11 cellular contexts compared by ENCODE assay signal in genomic region chr7:50305697-50306300, GRCh38. TPM values are rescaled to one million over a fixed set of nuclear protein-coding genes. Genes with fewer than 3 reads are reported as not detected.
DNase-seq lines count a peak whose midpoint lies in the region; ATAC-seq and TF ChIP-seq lines count a peak whose summit lies in the region.
"Had no signal": no experiment of that assay in that cellular context is flagged by ENCODE, and none has a peak within 500 bp of the region (broad histone marks: within the 10 kb centered on the region; RNA-seq: fewer than 3 reads in every experiment).

No MANE protein-coding gene starts in this region.

- H3K9me3 ChIP-seq in Karpas-422 (ENCODE audit: low read length) = no peaks in the 10 kb centered on the region
- H3K9me3 ChIP-seq: uterus had no signal

- peak overlapping the region; percentile 94 for H3K4me2 ChIP-seq in Karpas-422 (ENCODE audit: low read depth, low read length, poor library complexity, severe bottlenecking)

- ATAC-seq in HG02610 (IDR thresholded peaks at IDR 0.05; ENCODE audit: unreplicated experiment) (no peak), HG03469 (IDR thresholded peaks at IDR 0.05; ENCODE audit: unreplicated experiment) (no peak), HG03571 (IDR thresholded peaks at IDR 0.05; ENCODE audit: unreplicated experiment) (no peak)

- no peaks in the 10 kb centered on the region for H3K9me2 ChIP-seq in Karpas-422 (replicated peaks; ENCODE audit: insufficient read depth, low read length)

- peak overlapping the region; percentile 94 for H3K27ac ChIP-seq in Karpas-422 (ENCODE audit: low read length)
- H3K27ac ChIP-seq in rectal smooth muscle tissue (ENCODE audit: low read depth, low read length) = no peak overlapping the region
- H3K27ac ChIP-seq: uterus had no signal

- no peak for TF ChIP-seq CTCF in GM06990 (IDR thresholded peaks at IDR 0.05; ENCODE audit: insufficient read depth, low read length, poor library complexity, severe bottlenecking)

- H3K27me3 ChIP-seq in GM06990 (replicated peaks; ENCODE audit: control insufficient read depth, insufficient read depth, low read length) (no peaks in the 10 kb centered on the region), Karpas-422 (ENCODE audit: low read length) (no peaks in the 10 kb centered on the region), rectal smooth muscle tissue (ENCODE audit: control insufficient read depth, insufficient read depth, low read length) (peaks cover 8% of the 10 kb centered on the region)
- H3K27me3 ChIP-seq: uterus had no signal

- H3K9me3 Mint-ChIP-seq in dendritic cell treated with granulocyte-macrophage colony-stimulating factor and Interleukin-4, amounts not matched to agents 40 ng/mL and 50 ng/mL, for 4 days = no peaks in the 10 kb centered on the region

- peaks cover 48% of the 10 kb centered on the region for H3K79me2 ChIP-seq in Karpas-422 (ENCODE audit: low read length)

- H3K4me1 Mint-ChIP-seq in dendritic cell treated with granulocyte-macrophage colony-stimulating factor and Interleukin-4, amounts not matched to agents 40 ng/mL and 50 ng/mL, for 4 days (ENCODE audit: low read depth) = peaks cover 40% of the 10 kb centered on the region

- peaks cover 29% of the 10 kb centered on the region for H3K36me3 Mint-ChIP-seq in dendritic cell treated with granulocyte-macrophage colony-stimulating factor and Interleukin-4, amounts not matched to agents 40 ng/mL and 50 ng/mL, for 4 days (ENCODE audit: low read depth)

- H3K9ac ChIP-seq in Karpas-422 (ENCODE audit: low read length) (peak overlapping the region; percentile 86), rectal smooth muscle tissue (ENCODE audit: low read length) (no peak overlapping the region)

- peaks cover 53% of the 10 kb centered on the region for H3K4me1 ChIP-seq in Karpas-422 (ENCODE audit: low read length)
- H3K4me1 ChIP-seq in rectal smooth muscle tissue (ENCODE audit: control insufficient read depth, insufficient read depth, low read length) = no peaks in the 10 kb centered on the region
- H3K4me1 ChIP-seq: uterus had no signal

- H2AFZ ChIP-seq in Karpas-422 (ENCODE audit: low read length) = no peak overlapping the region; the same call in 1 of the 2 replicates

- H4K20me1 ChIP-seq in Karpas-422 (ENCODE audit: insufficient read depth, low read depth, low read length) = no peaks in the 10 kb centered on the region

- no peak for DNase-seq in GM06990 (ENCODE audit: extremely low read depth, insufficient read length)
- peak; percentile 67 for DNase-seq in Karpas-422
- DNase-seq: DMS53, NCI-H187, occipital lobe, uterus had no signal

- H3K27ac Mint-ChIP-seq in dendritic cell treated with granulocyte-macrophage colony-stimulating factor and Interleukin-4, amounts not matched to agents 40 ng/mL and 50 ng/mL, for 4 days = peak overlapping the region; percentile 88

- intact Hi-C loops in dendritic cell treated with granulocyte-macrophage colony-stimulating factor and Interleukin-4, amounts not matched to agents 40 ng/mL and 50 ng/mL, for 4 days (cut with micrococcal nuclease) = loop anchor here (2.0 to 10.0 kb wide), 3 partner anchors 51 to 109 kb away; no protein-coding TSS in a partner anchor

- H3K36me3 ChIP-seq in GM06990 (ENCODE audit: control insufficient read depth, insufficient read depth, low read length) (no peaks in the 10 kb centered on the region), Karpas-422 (ENCODE audit: insufficient read depth, low read length) (no peaks in the 10 kb centered on the region), rectal smooth muscle tissue (ENCODE audit: control insufficient read depth, insufficient read depth, low read length) (no peaks in the 10 kb centered on the region)
- H3K36me3 ChIP-seq: uterus had no signal

- H3K4me3 Mint-ChIP-seq in dendritic cell treated with granulocyte-macrophage colony-stimulating factor and Interleukin-4, amounts not matched to agents 40 ng/mL and 50 ng/mL, for 4 days = peak overlapping the region; percentile 90

- peak overlapping the region; percentile 85 for H3K4me3 ChIP-seq in GM06990 (replicated peaks; ENCODE audit: low read depth, low read length)
- H3K4me3 ChIP-seq in Karpas-422 (ENCODE audit: low read length) = peak overlapping the region; percentile 76
- H3K4me3 ChIP-seq in rectal smooth muscle tissue (ENCODE audit: low read length) = peak overlapping the region; percentile 54
- H3K4me3 ChIP-seq: uterus had no signal

- H3K27me3 Mint-ChIP-seq in dendritic cell treated with granulocyte-macrophage colony-stimulating factor and Interleukin-4, amounts not matched to agents 40 ng/mL and 50 ng/mL, for 4 days = peaks cover 8% of the 10 kb centered on the region

RNA-seq across cellular contexts. Expression of gene IKZF1, which starts 1.3 kb away (rescaled TPM):
- total RNA-seq in Karpas-422 (2014; rRNA removed; shearing (Covaris generic); ENCODE audit: low replicate concordance) = 117 and 118 TPM in 2 replicates
